Comparison of ENCODE assay signal across 17 cellular contexts in the genomic region with DNA sequence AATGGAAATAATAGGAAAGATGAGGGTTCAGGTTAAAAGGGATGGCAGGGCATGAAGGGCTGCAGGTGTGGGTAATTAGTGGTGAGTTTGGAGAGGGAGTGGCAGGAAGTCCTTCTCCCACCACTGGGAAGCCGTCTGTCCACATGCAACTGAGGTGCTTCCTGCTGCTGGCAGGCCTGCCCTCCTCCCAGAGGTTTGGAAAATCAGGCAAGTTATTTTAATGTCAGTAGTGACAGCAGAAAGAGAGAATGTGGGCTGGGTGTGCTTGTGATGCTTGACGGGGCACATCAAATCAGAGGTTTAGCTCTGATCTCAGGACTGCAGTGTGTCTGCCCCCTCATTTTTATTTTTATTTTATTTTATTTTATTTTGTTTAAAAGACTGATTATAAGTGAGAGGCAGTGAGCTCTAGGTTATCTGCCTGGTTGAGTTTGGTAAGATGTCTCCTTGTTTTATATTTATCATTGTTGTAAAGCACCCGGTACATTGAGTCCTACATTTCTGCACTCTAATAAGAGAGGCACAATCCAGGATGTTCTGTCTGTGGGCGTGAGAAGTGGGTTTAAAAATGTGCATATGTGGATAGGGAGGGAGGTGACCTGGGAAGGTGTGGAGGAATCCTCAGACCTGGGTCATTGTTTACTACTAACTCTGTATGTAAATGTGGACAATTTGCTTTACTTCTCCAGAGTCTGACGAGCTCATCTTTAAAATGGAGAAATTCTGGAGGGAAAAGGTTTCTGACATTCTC.
"Had no signal": no experiment of that assay in that cellular context is flagged by ENCODE, and none has a peak within 500 bp of the region (broad histone marks: within the 10 kb centered on the region; RNA-seq: fewer than 3 reads in every experiment).

No MANE protein-coding gene starts in this region.

- H3K27me3 Mint-ChIP-seq: activated naive CD8-positive, alpha-beta T cell treated with anti-CD3 and anti-CD28 coated beads, Interleukin-2, amount 10 ng/mL, durations not matched to agents 7 days and 5 days had no signal

- H3K4me3 ChIP-seq: body of pancreas, lower lobe of right lung, right atrium auricular region, transverse colon, uterus had no signal

- DNase-seq: activated CD4-positive, alpha-beta memory T cell treated with anti-CD3 and anti-CD28 coated beads for 36 hours; activated CD4-positive, alpha-beta T cell treated with anti-CD3 and anti-CD28 coated beads for 36 hours; activated naive CD4-positive, alpha-beta T cell; activated naive CD8-positive, alpha-beta T cell treated with anti-CD3 and anti-CD28 coated beads, Interleukin-2, amount 10 ng/mL, durations not matched to agents 7 days and 5 days; activated T-cell treated with anti-CD3 and anti-CD28 coated beads, Interleukin-2, amount 50 U/mL, for 1 hour; body of pancreas; effector memory CD8-positive, alpha-beta T cell; left colon; lower lobe of right lung; occipital lobe; stimulated activated naive CD8-positive, alpha-beta T cell treated with anti-CD3 and anti-CD28 coated beads, Interleukin-15, Interleukin-2, amounts not matched to agents 100 U/mL and 50 U/mL, for 24 hours; transverse colon; uterus had no signal

- H3K36me3 ChIP-seq: lower lobe of right lung, right atrium auricular region, transverse colon, uterus had no signal

- H3K4me3 Mint-ChIP-seq: activated CD4-positive, alpha-beta memory T cell treated with anti-CD3 and anti-CD28 coated beads for 36 hours; activated CD4-positive, alpha-beta T cell treated with anti-CD3 and anti-CD28 coated beads for 36 hours; activated naive CD8-positive, alpha-beta T cell treated with anti-CD3 and anti-CD28 coated beads, Interleukin-2, amount 10 ng/mL, durations not matched to agents 7 days and 5 days; activated T-helper 17 cell treated with anti-CD3 and anti-CD28 coated beads, Interleukin-2, amount 50 U/mL, for 72 hours; effector memory CD8-positive, alpha-beta T cell; nephron had no signal

- H3K27me3 ChIP-seq: body of pancreas, right atrium auricular region, transverse colon, uterus had no signal

- H3K4me1 Mint-ChIP-seq: activated CD4-positive, alpha-beta T cell treated with anti-CD3 and anti-CD28 coated beads for 36 hours; activated naive CD8-positive, alpha-beta T cell treated with anti-CD3 and anti-CD28 coated beads, Interleukin-2, amount 10 ng/mL, durations not matched to agents 7 days and 5 days; activated T-helper 17 cell treated with anti-CD3 and anti-CD28 coated beads, Interleukin-2, amount 50 U/mL, for 72 hours; nephron had no signal

- H3K4me1 ChIP-seq: body of pancreas, lower lobe of right lung, transverse colon, uterus had no signal

- H3K9me3 Mint-ChIP-seq: activated CD4-positive, alpha-beta memory T cell treated with anti-CD3 and anti-CD28 coated beads for 36 hours; activated naive CD8-positive, alpha-beta T cell treated with anti-CD3 and anti-CD28 coated beads, Interleukin-2, amount 10 ng/mL, durations not matched to agents 7 days and 5 days; activated T-helper 17 cell treated with anti-CD3 and anti-CD28 coated beads, Interleukin-2, amount 50 U/mL, for 72 hours had no signal

- H3K9me3 ChIP-seq: body of pancreas, lower lobe of right lung, right atrium auricular region, transverse colon, uterus had no signal

- ATAC-seq: activated CD4-positive, alpha-beta T cell treated with anti-CD3 and anti-CD28 coated beads for 36 hours; activated T-helper 17 cell treated with anti-CD3 and anti-CD28 coated beads, Interleukin-2, amount 50 U/mL, for 72 hours; body of pancreas; effector memory CD8-positive, alpha-beta T cell; left colon; lower lobe of right lung; stimulated activated naive CD8-positive, alpha-beta T cell treated with anti-CD3 and anti-CD28 coated beads, Interleukin-15, Interleukin-2, amounts not matched to agents 100 U/mL and 50 U/mL, for 24 hours had no signal

- H3K36me3 Mint-ChIP-seq: activated CD4-positive, alpha-beta memory T cell treated with anti-CD3 and anti-CD28 coated beads for 36 hours; activated naive CD8-positive, alpha-beta T cell treated with anti-CD3 and anti-CD28 coated beads, Interleukin-2, amount 10 ng/mL, durations not matched to agents 7 days and 5 days had no signal

- H3K27ac ChIP-seq: body of pancreas, lower lobe of right lung, right atrium auricular region, transverse colon, uterus had no signal

- H3K27ac Mint-ChIP-seq: activated CD4-positive, alpha-beta memory T cell treated with anti-CD3 and anti-CD28 coated beads for 36 hours; activated CD4-positive, alpha-beta T cell treated with anti-CD3 and anti-CD28 coated beads for 36 hours; activated naive CD8-positive, alpha-beta T cell treated with anti-CD3 and anti-CD28 coated beads, Interleukin-2, amount 10 ng/mL, durations not matched to agents 7 days and 5 days; activated T-helper 17 cell treated with anti-CD3 and anti-CD28 coated beads, Interleukin-2, amount 50 U/mL, for 72 hours; effector memory CD8-positive, alpha-beta T cell; nephron; progenitor cell of endocrine pancreas had no signal
